In the genomic region with DNA sequence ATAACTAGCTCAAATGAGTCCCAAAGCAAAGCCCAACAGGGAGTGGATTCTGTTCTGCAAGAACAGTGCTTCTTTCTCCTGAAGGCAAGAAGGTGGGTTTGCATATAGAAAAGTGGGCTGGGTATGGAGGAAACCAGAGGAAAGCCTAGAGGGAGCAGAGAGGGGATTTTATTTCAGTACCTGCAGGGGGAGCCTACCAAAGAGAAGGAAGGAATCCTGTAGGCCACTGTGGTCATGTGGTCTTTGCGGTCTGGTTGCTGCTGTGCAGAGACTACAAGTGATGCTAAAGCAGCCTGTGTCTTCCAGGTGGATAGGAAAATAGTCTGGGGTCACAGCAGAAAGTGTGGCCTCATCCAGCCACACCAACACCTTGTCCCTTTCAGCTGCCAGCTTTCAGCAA, we compare ENCODE assay signal across 1 cellular context.
TF ChIP-seq lines count a peak whose summit lies in the region.

No MANE protein-coding gene starts in this region.

TF ChIP-seq in SK-N-SH, 30 proteins besides CTCF, POLR2A, EP300 and RAD21 (continued from another document):
- no peak for TF ChIP-seq ZBTB33 (IDR thresholded peaks at IDR 0.05; ENCODE audit: borderline replicate concordance, low read depth)
- no peak for TF ChIP-seq FOXJ3 (CRISPR knock-in tag; IDR thresholded peaks at IDR 0.05)
- TF ChIP-seq NRF1 (IDR thresholded peaks at IDR 0.05; ENCODE audit: low read depth, low read length) = no peak
